1 cellular context compared by ENCODE assay signal in the genomic region with DNA sequence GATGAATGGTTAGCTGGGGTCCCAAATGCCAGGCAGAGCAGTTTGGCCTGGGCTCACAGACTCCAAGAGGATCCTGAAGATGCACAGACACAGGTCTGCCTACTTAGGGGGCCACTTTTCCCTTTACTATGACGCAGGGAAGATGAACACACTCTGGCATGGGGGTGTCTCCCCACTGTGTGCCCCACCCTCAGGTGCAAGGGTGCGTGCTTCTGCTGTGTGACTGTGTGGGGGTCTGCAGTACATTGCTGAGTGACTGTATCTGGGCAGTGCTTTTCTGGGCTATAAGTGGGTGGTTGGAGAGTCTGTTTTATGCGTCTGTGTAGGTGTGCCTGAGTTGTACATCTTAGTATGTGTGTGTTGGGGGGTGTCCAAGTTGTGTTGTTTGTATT.
TF ChIP-seq lines count a peak whose summit lies in the region.

No MANE protein-coding gene starts in this region.

TF ChIP-seq in IMR-90, 13 proteins besides CTCF, POLR2A, EP300 and RAD21:
- TF ChIP-seq ELK1 (IDR thresholded peaks at IDR 0.05; ENCODE audit: borderline replicate concordance, low read depth, low read length) (no peak), FOS (IDR thresholded peaks at IDR 0.05; ENCODE audit: low read depth, low read length) (no peak), MAZ (IDR thresholded peaks at IDR 0.05; ENCODE audit: borderline replicate concordance, low read depth, low read length) (no peak), SMC3 (IDR thresholded peaks at IDR 0.05; ENCODE audit: low read depth, low read length) (no peak), RCOR1 (IDR thresholded peaks at IDR 0.05; ENCODE audit: insufficient replicate concordance, low read length) (no peak), MXI1 (IDR thresholded peaks at IDR 0.05; ENCODE audit: borderline replicate concordance, low read depth, low read length) (no peak), RFX5 (IDR thresholded peaks at IDR 0.05; ENCODE audit: low read depth, low read length) (no peak), BHLHE40 (IDR thresholded peaks at IDR 0.05; ENCODE audit: low read depth, low read length) (no peak), CEBPB (IDR thresholded peaks at IDR 0.05; ENCODE audit: low read depth, low read length) (no peak), MAFK (IDR thresholded peaks at IDR 0.05; ENCODE audit: low read depth, low read length) (no peak), CHD1 (IDR thresholded peaks at IDR 0.05; ENCODE audit: low read depth, low read length) (no peak)
- TF ChIP-seq, protein P1, sequence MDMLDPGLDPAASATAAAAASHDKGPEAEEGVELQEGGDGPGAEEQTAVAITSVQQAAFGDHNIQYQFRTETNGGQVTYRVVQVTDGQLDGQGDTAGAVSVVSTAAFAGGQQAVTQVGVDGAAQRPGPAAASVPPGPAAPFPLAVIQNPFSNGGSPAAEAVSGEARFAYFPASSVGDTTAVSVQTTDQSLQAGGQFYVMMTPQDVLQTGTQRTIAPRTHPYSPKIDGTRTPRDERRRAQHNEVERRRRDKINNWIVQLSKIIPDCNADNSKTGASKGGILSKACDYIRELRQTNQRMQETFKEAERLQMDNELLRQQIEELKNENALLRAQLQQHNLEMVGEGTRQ (IDR thresholded peaks at IDR 0.05; ENCODE audit: low read depth, low read length) = no peak
TF ChIP-seq in IMR-90: peak in this region for 0.
